21 cellular contexts compared by ENCODE assay signal in the genomic region with DNA sequence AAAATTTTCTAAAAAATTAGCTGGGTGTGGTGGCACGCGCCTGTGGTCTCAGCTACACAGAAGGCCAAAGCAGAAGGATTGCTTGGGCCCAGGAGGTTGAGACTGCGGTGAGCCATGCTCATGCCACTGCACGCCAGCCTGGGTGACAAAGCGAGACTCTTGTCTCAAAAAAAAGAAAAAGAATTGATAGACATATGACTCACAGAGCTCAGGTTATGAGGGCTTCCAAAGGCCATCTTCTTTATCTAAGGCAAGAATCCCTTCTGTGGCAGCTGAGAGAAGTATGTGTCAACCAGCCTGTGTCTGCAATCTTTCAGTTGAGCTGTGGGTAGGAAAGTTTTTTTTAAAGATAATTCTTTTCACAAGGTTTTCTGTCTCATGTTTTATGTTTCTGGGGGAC. TPM values are rescaled to one million over a fixed set of nuclear protein-coding genes. Genes with fewer than 3 reads are reported as not detected.
DNase-seq lines count a peak whose midpoint lies in the region; ATAC-seq and TF ChIP-seq lines count a peak whose summit lies in the region.
"Had no signal": no experiment of that assay in that cellular context is flagged by ENCODE, and none has a peak within 500 bp of the region (broad histone marks: within the 10 kb centered on the region; RNA-seq: fewer than 3 reads in every experiment).

No MANE protein-coding gene starts in this region.

- H3K36me3 ChIP-seq in hepatocyte (replicated peaks; ENCODE audit: insufficient read depth, low read depth): peaks cover 4% of the 10 kb centered on the region
- H3K36me3 ChIP-seq in HAP-1 (replicated peaks): peaks cover 30% of the 10 kb centered on the region

- H3K4me1 ChIP-seq in hepatocyte (ENCODE audit: insufficient read depth) (peaks cover 4% of the 10 kb centered on the region), HAP-1 (no peaks in the 10 kb centered on the region)
- H3K4me1 ChIP-seq: ascending aorta, tibial nerve had no signal

- no peaks in the 10 kb centered on the region for H3K27me3 ChIP-seq in hepatocyte
- no peaks in the 10 kb centered on the region for H3K27me3 ChIP-seq in HAP-1 (ENCODE audit: low read depth)
- H3K27me3 ChIP-seq: ascending aorta, tibial nerve had no signal

- in situ Hi-C loops in HAP-1 (cut with MboI; ENCODE audit: low sequenced_read_pairs): no loop called here

- no peaks in the 10 kb centered on the region for H3K9me3 ChIP-seq in hepatocyte (ENCODE audit: low read depth)
- no peaks in the 10 kb centered on the region for H3K9me3 ChIP-seq in HAP-1
- H3K9me3 ChIP-seq: ascending aorta, tibial nerve had no signal

- H3K9me3 Mint-ChIP-seq in activated T-cell treated with anti-CD3 and anti-CD28 coated beads, Interleukin-2, amount 50 U/mL, for 72 hours: no peaks in the 10 kb centered on the region
- H3K9me3 Mint-ChIP-seq: CD4-positive, alpha-beta T cell; T-helper 1 cell treated with Interleukin-12 subunit alpha and Interleukin-12 subunit beta and Interleukin-4 antibody, amounts not matched to agents 30 μg/mL and 1 μg/mL, for 36 hours; WTC11 had no signal

- no peaks in the 10 kb centered on the region for H3K27me3 Mint-ChIP-seq in activated T-cell treated with anti-CD3 and anti-CD28 coated beads, Interleukin-2, amount 50 U/mL, for 72 hours (ENCODE audit: low read depth)
- H3K27me3 Mint-ChIP-seq: CD4-positive, alpha-beta T cell had no signal

- no peak overlapping the region for H3K4me2 ChIP-seq in hepatocyte

- no peaks in the 10 kb centered on the region for H3K79me2 ChIP-seq in hepatocyte

- peaks cover 8 to 11% of the 10 kb centered on the region in 2 donors for H3K36me3 Mint-ChIP-seq in activated T-cell treated with anti-CD3 and anti-CD28 coated beads, Interleukin-2, amount 50 U/mL, for 72 hours (ENCODE audit: insufficient read depth in 2 of 2)

- ATAC-seq in activated T-cell treated with anti-CD3 and anti-CD28 coated beads, Interleukin-2, amount 50 U/mL, for 72 hours (replicated peaks in 1 of 2): peak; percentile 72 to 76
- ATAC-seq: WTC11 had no signal

- no peak overlapping the region for H2AFZ ChIP-seq in hepatocyte

- no peak overlapping the region for H3K4me3 Mint-ChIP-seq in activated T-cell treated with anti-CD3 and anti-CD28 coated beads, Interleukin-2, amount 50 U/mL, for 72 hours
- H3K4me3 Mint-ChIP-seq: CD4-positive, alpha-beta T cell; T-helper 1 cell treated with Interleukin-12 subunit alpha and Interleukin-12 subunit beta and Interleukin-4 antibody, amounts not matched to agents 30 μg/mL and 1 μg/mL, for 36 hours; WTC11 had no signal

- peak; percentile 11 for DNase-seq in stimulated activated CD4-positive, alpha-beta T cell treated with anti-CD3 and anti-CD28 coated beads, Interleukin-1b, Interleukin-23, amount 100 ng/mL, for 48 hours
- DNase-seq in stimulated activated CD4-positive, alpha-beta T cell treated with anti-CD3 and anti-CD28 coated beads, Interleukin-4, amount 100 ng/mL, for 24 hours: no peak
- peak; percentile 7 to 11 for DNase-seq in activated T-cell treated with anti-CD3 and anti-CD28 coated beads, Interleukin-2, amount 50 U/mL, for 72 hours
- DNase-seq in hepatocyte (ENCODE audit: low spot score) (peak; percentile 37), NCI-H774 (lab: John Stamatoyannopoulos, UW) (no peak), HAP-1 (ENCODE audit: low spot score in 2 of 2) (no peak), NCI-H510A treated with DMSO at 0.1 percent for 48 hours (lab: John Stamatoyannopoulos, UW) (no peak)
- DNase-seq: activated gamma-delta T cell treated with Interleukin-2 at 50 U/mL for 16 hours; CD4-positive, alpha-beta T cell; effector CD8-positive, alpha-beta T cell; GF-D8; KG1; midbrain; NCI-H1694; NCI-H82; SIG-M5; stimulated activated naive CD4-positive, alpha-beta T cell treated with Interleukin-2 at 50 U/mL for 16 hours had no signal

- no peak for TF ChIP-seq CTCF in hepatocyte (IDR thresholded peaks at IDR 0.05; ENCODE audit: poor library complexity)

- H4K20me1 ChIP-seq in hepatocyte (ENCODE audit: insufficient read depth, poor library complexity, severe bottlenecking): no peaks in the 10 kb centered on the region

- H3K27ac ChIP-seq in hepatocyte: peak overlapping the region; percentile 79
- H3K27ac ChIP-seq: ascending aorta, tibial nerve had no signal

- 84% methylated on average over 5 of the region's 5 CpGs for WGBS in hepatocyte (ENCODE audit: low lambda C conversion rate, missing lambda C conversion rate)

- peak overlapping the region; percentile 72 for H3K27ac Mint-ChIP-seq in activated T-cell treated with anti-CD3 and anti-CD28 coated beads, Interleukin-2, amount 50 U/mL, for 72 hours
- H3K27ac Mint-ChIP-seq: CD4-positive, alpha-beta T cell; T-helper 1 cell treated with Interleukin-12 subunit alpha and Interleukin-12 subunit beta and Interleukin-4 antibody, amounts not matched to agents 30 μg/mL and 1 μg/mL, for 36 hours; WTC11 had no signal

- peaks cover 21% of the 10 kb centered on the region for H3K4me1 Mint-ChIP-seq in activated T-cell treated with anti-CD3 and anti-CD28 coated beads, Interleukin-2, amount 50 U/mL, for 72 hours (ENCODE audit: low read depth)
- H3K4me1 Mint-ChIP-seq: WTC11 had no signal

- no peaks in the 10 kb centered on the region for H3K9me2 ChIP-seq in hepatocyte (replicated peaks; ENCODE audit: insufficient read depth)

- H3K4me3 ChIP-seq in hepatocyte (no peak overlapping the region), HAP-1 (no peak overlapping the region)
- H3K4me3 ChIP-seq: ascending aorta, tibial nerve had no signal

RNA-seq across cellular contexts. Expression of gene MRPS25, which starts 53.9 kb away (rescaled TPM):
- 10 to 100 TPM; 40.7 to 40.9 TPM for total RNA-seq in activated T-cell treated with anti-CD3 and anti-CD28 coated beads, Interleukin-2, amount 50 U/mL, for 72 hours
- 25.6 and 30.9 TPM in 2 replicates for total RNA-seq in hepatocyte
- polyA plus RNA-seq in hepatocyte: 59.9 and 75.5 TPM in 2 replicates

Comparison
In these comparisons a context has a peak if more than half of its experiments do, and no peak if none do; other contexts are left out.
1. DNase-seq: peak in stimulated activated CD4-positive, alpha-beta T cell treated with anti-CD3 and anti-CD28 coated beads, Interleukin-1b, Interleukin-23, amount 100 ng/mL, for 48 hours (single experiment), activated T-cell treated with anti-CD3 and anti-CD28 coated beads, Interleukin-2, amount 50 U/mL, for 72 hours (2 of 2) and hepatocyte (single experiment); none in stimulated activated CD4-positive, alpha-beta T cell treated with anti-CD3 and anti-CD28 coated beads, Interleukin-4, amount 100 ng/mL, for 24 hours (single experiment), NCI-H774 (single experiment), HAP-1 (0 of 2) and NCI-H510A treated with DMSO at 0.1 percent for 48 hours (single experiment).